In genomic region chr6:87923389-87924050, GRCh38 we compare ENCODE assay signal across 21 cellular contexts.
"Had no signal": no experiment of that assay in that cellular context is flagged by ENCODE, and none has a peak within 500 bp of the region (broad histone marks: within the 10 kb centered on the region; RNA-seq: fewer than 3 reads in every experiment).

No MANE protein-coding gene starts in this region.

- H3K9me3 ChIP-seq: colonic mucosa, gastroesophageal sphincter, heart right ventricle, pancreas, right lobe of liver, thyroid gland had no signal

- H3K9me3 Mint-ChIP-seq: immature natural killer cell; naive thymus-derived CD8-positive, alpha-beta T cell had no signal

- H3K4me3 ChIP-seq: colonic mucosa, gastroesophageal sphincter, heart right ventricle, pancreas, right lobe of liver, thyroid gland had no signal

- H3K4me3 Mint-ChIP-seq: immature natural killer cell had no signal

- H3K4me1 ChIP-seq: colonic mucosa, gastroesophageal sphincter, pancreas, right lobe of liver, thyroid gland had no signal

- H3K27me3 ChIP-seq: brain microvascular endothelial cell, colonic mucosa, gastroesophageal sphincter, pancreas, right lobe of liver, thyroid gland had no signal

- H3K36me3 ChIP-seq: brain microvascular endothelial cell, colonic mucosa, gastroesophageal sphincter, heart right ventricle, pancreas, right lobe of liver, thyroid gland had no signal

- DNase-seq: activated CD4-positive, alpha-beta T cell treated with anti-CD3 and anti-CD28 coated beads, Interleukin-2, amount 50 U/mL, for 1 hour; activated CD8-positive, alpha-beta memory T cell treated with anti-CD3 and anti-CD28 coated beads, Interleukin-2, amount 50 U/mL, for 4 hours; activated effector memory CD4-positive, alpha-beta T cell treated with Interleukin-2 at 50 U/mL for 16 hours; activated naive CD4-positive, alpha-beta T cell treated with anti-CD3 and anti-CD28 coated beads, Interleukin-2, amount 50 U/mL, for 16 hours; activated T-cell treated with anti-CD3 and anti-CD28 coated beads, Interleukin-2, amount 50 U/mL, for 48 hours; aorta; brain microvascular endothelial cell; central memory CD4-positive, alpha-beta T cell; colonic mucosa; heart right ventricle; kidney glomerular epithelial cell; mesenchymal stem cell; pancreas; right lobe of liver; small intestine; stimulated activated CD4-positive, alpha-beta T cell treated with anti-CD3 and anti-CD28 coated beads, Interleukin-4, amount 100 ng/mL, for 24 hours; stimulated activated naive CD4-positive, alpha-beta T cell; thyroid gland had no signal

- H3K36me3 Mint-ChIP-seq: naive thymus-derived CD8-positive, alpha-beta T cell had no signal

- ATAC-seq: gastroesophageal sphincter, heart right ventricle, pancreas had no signal

- H3K27ac ChIP-seq: brain microvascular endothelial cell, colonic mucosa, gastroesophageal sphincter, heart right ventricle, pancreas, right lobe of liver, thyroid gland had no signal

- FAIRE-seq: pancreas, small intestine had no signal
